ENCODE assay signal across 9 cellular contexts in the genomic region with DNA sequence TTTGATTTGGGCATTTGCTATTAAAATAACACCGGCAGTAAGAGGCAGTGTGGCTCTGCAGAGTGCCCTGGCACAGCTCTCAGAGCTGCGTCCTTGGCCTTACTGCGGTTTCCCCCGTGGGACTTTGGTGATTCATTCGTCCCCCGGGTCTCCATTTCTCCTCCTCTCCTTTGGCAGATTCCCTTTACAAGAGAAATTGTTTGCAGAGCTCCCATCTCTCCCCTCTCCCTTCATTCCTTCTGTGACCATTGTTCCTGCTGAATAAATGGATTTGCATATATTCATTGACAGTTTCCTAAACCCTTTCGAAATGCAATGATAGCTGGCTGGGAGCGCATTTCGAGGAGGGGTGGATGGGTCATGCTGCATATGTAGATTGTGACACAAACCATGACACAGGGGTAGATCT.
DNase-seq lines count a peak whose midpoint lies in the region; ATAC-seq and TF ChIP-seq lines count a peak whose summit lies in the region.
"Had no signal": no experiment of that assay in that cellular context is flagged by ENCODE, and none has a peak within 500 bp of the region (broad histone marks: within the 10 kb centered on the region; RNA-seq: fewer than 3 reads in every experiment).

No MANE protein-coding gene starts in this region.

- H3K9me3 Mint-ChIP-seq in progenitor cell of endocrine pancreas (ENCODE audit: low read depth) = peaks cover 12% of the 10 kb centered on the region

- no peaks in the 10 kb centered on the region for H3K27me3 ChIP-seq in ovary
- H3K27me3 ChIP-seq in SJCRH30 = no peaks in the 10 kb centered on the region

- intact Hi-C loops in ovary (cut with DNase I) = loop anchor here in 1 of 4 donors (10.0 kb wide), 1 partner anchor 414 kb away; no protein-coding TSS in a partner anchor

- H3K27ac ChIP-seq in ovary = peak overlapping the region in 1 of 2 donors; percentile 63
- H3K27ac ChIP-seq in SJCRH30 = no peak overlapping the region

- peaks cover 30% of the 10 kb centered on the region for H3K27me3 Mint-ChIP-seq in progenitor cell of endocrine pancreas

- peaks cover 21% of the 10 kb centered on the region for H3K4me1 ChIP-seq in ovary (ENCODE audit: insufficient read depth)
- no peaks in the 10 kb centered on the region for H3K4me1 ChIP-seq in SJCRH30

- H3K27ac Mint-ChIP-seq in progenitor cell of endocrine pancreas = no peak overlapping the region

- DNase-seq in EL (peak; percentile 65), NCI-H345 treated with DMSO at 0.1 percent for 48 hours (lab: John Stamatoyannopoulos, UW; ENCODE audit: unreplicated experiment) (peak; percentile 36), fibroblast of peridontal ligament (ENCODE audit: extremely low read depth) (peak; percentile 35), ovary (peak; percentile 69 to 81 (median 76)), progenitor cell of endocrine pancreas (ENCODE audit: low spot score, unreplicated experiment) (no peak), SJCRH30 (no peak), NCI-H2196 treated with DMSO at 0.1 percent for 48 hours (lab: John Stamatoyannopoulos, UW; ENCODE audit: unreplicated experiment) (no peak)
- DNase-seq: activated effector memory CD4-positive, alpha-beta T cell treated with anti-CD3 and anti-CD28 coated beads, Interleukin-2, amount 50 U/mL, for 16 hours had no signal

- WGBS in ovary, 3 donors = 13 to 20% (median 16%) methylated on average over 9 of the region's 9 CpGs

- H3K36me3 ChIP-seq in ovary (no peaks in the 10 kb centered on the region), SJCRH30 (no peaks in the 10 kb centered on the region)

- no peaks in the 10 kb centered on the region for H3K4me1 Mint-ChIP-seq in progenitor cell of endocrine pancreas (ENCODE audit: low read depth)

- no peak for TF ChIP-seq EP300 in ovary (IDR thresholded peaks at IDR 0.05)

- H3K36me3 Mint-ChIP-seq in progenitor cell of endocrine pancreas (ENCODE audit: insufficient read depth) = peaks cover 2% of the 10 kb centered on the region

- TF ChIP-seq POLR2A in ovary (IDR thresholded peaks at IDR 0.05) = no peak

- no peak overlapping the region for H3K4me3 Mint-ChIP-seq in progenitor cell of endocrine pancreas (ENCODE audit: low read depth)

- H3K9me3 ChIP-seq in ovary (no peaks in the 10 kb centered on the region), SJCRH30 (replicated peaks) (no peaks in the 10 kb centered on the region)

- ATAC-seq in GM21381 (IDR thresholded peaks at IDR 0.05; ENCODE audit: unreplicated experiment) = no peak

- H3K4me3 ChIP-seq in ovary (no peak overlapping the region), SJCRH30 (no peak overlapping the region)

- TF ChIP-seq CTCF in ovary (IDR thresholded peaks at IDR 0.05) (no peak), progenitor cell of endocrine pancreas (IDR thresholded peaks at IDR 0.05; ENCODE audit: unreplicated experiment) (no peak)

Comparison
In these comparisons a context has a peak if more than half of its experiments do, and no peak if none do; other contexts are left out.
1. DNase-seq: peak in EL (single experiment), NCI-H345 treated with DMSO at 0.1 percent for 48 hours (single experiment), fibroblast of peridontal ligament (single experiment) and ovary (5 of 5); none in progenitor cell of endocrine pancreas (single experiment), SJCRH30 (0 of 2) and NCI-H2196 treated with DMSO at 0.1 percent for 48 hours (single experiment).